In the genomic region with DNA sequence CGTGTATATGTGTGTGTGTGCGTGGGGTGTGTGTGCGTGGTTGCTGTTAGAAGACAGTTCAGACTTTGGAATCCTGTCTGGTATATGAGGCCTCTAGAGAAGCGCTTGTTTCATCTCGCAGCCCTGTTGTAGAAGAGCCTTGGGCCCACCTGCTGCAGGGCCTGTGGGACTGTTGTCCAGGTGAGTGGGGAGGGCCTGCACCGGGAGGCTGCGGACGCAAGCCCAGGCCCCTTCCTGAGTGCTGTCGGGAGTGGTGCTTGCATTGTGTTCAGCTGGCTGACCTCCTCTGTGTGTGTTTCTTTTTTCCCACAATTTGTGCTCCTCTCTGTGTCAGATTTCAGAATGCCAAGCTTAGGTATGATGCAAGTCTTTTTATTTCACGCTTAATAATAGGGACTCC, we compare ENCODE assay signal across 22 cellular contexts.
"Had no signal": no experiment of that assay in that cellular context is flagged by ENCODE, and none has a peak within 500 bp of the region (broad histone marks: within the 10 kb centered on the region; RNA-seq: fewer than 3 reads in every experiment).

No MANE protein-coding gene starts in this region.

- H3K27me3 ChIP-seq: cardiac muscle cell had no signal

- ATAC-seq: activated T-cell treated with anti-CD3 and anti-CD28 coated beads, Interleukin-2, amount 50 U/mL, for 4 hours; T-cell had no signal

- FAIRE-seq: astrocyte had no signal

- H3K36me3 ChIP-seq: cardiac muscle cell had no signal

- DNase-seq: activated CD4-positive, alpha-beta memory T cell treated with anti-CD3 and anti-CD28 coated beads for 36 hours; activated CD4-positive, alpha-beta T cell treated with anti-CD3 and anti-CD28 coated beads, Interleukin-2, amount 10 ng/mL, durations not matched to agents 7 days and 5 days; activated CD4-positive, CD25-positive, alpha-beta regulatory T cell; activated CD8-positive, alpha-beta memory T cell treated with anti-CD3 and anti-CD28 coated beads for 24 hours; activated gamma-delta T cell; activated naive CD4-positive, alpha-beta T cell treated with anti-CD3 and anti-CD28 coated beads for 36 hours; activated T-cell treated with anti-CD3 and anti-CD28 coated beads, Interleukin-2, amount 50 U/mL, for 4 hours; amygdala; Karpas-422; MM.1S; NCI-H1105; NCI-H1436; NCI-H1694 treated with DMSO at 0.1 percent for 48 hours; NCI-H2029 treated with DMSO at 0.1 percent for 48 hours; NCI-H2171; NCI-H226; NCI-H82; T-cell had no signal

- H3K27ac ChIP-seq: cardiac muscle cell, SK-N-MC, VCaP had no signal

- H3K4me3 ChIP-seq: cardiac muscle cell, SK-N-MC had no signal
